23 cellular contexts compared by ENCODE assay signal in the genomic region with DNA sequence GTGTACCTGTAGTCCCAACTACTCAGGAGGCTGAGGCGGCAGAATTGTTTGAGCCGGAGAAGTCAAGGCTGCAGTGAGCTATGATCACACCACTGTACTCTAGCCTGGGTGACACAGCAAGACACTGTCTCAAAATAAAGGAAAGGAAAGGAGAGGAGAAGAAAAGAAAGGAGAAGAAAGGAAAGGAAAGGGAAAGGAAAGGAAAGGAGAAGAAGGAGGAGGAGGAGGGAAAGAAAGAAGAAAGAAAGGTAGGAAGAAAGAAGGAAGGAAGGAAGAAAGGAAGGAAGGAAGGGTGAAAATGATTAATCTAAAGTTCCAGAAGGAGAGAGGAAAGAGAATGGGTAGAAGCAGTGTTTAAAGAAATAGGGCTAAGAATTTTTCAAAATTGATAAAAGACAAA. TPM values are rescaled to one million over a fixed set of nuclear protein-coding genes. Genes with fewer than 3 reads are reported as not detected.
"Had no signal": no experiment of that assay in that cellular context is flagged by ENCODE, and none has a peak within 500 bp of the region (broad histone marks: within the 10 kb centered on the region; RNA-seq: fewer than 3 reads in every experiment).

No MANE protein-coding gene starts in this region.

- H3K27me3 ChIP-seq: colonic mucosa, suprapubic skin, uterus had no signal

- H3K36me3 ChIP-seq: adrenal gland, colonic mucosa, lower lobe of right lung, prostate gland, suprapubic skin, uterus had no signal

- H3K4me3 ChIP-seq: colonic mucosa, lower lobe of right lung, prostate gland had no signal

- H3K27ac ChIP-seq: adrenal gland, colonic mucosa, prostate gland, suprapubic skin, VCaP had no signal

- H3K36me3 Mint-ChIP-seq: activated CD8-positive, alpha-beta memory T cell treated with anti-CD3 and anti-CD28 coated beads, Interleukin-2, amount 10 ng/mL, durations not matched to agents 7 days and 5 days; activated naive CD8-positive, alpha-beta T cell; naive B cell had no signal

- ATAC-seq: activated CD8-positive, alpha-beta memory T cell treated with anti-CD3 and anti-CD28 coated beads, Interleukin-2, amount 10 ng/mL, durations not matched to agents 7 days and 5 days; activated CD8-positive, alpha-beta T cell treated with anti-CD3 and anti-CD28 coated beads for 36 hours; lower lobe of right lung; stimulated activated naive CD8-positive, alpha-beta T cell treated with anti-CD3 and anti-CD28 coated beads, Interleukin-15, Interleukin-2, amounts not matched to agents 100 U/mL and 50 U/mL, for 24 hours had no signal

- H3K9me3 Mint-ChIP-seq: activated CD4-positive, alpha-beta T cell treated with anti-CD3 and anti-CD28 coated beads, Interleukin-2, amount 10 ng/mL, durations not matched to agents 7 days and 5 days; activated CD8-positive, alpha-beta T cell treated with anti-CD3 and anti-CD28 coated beads for 36 hours; central memory CD8-positive, alpha-beta T cell; naive B cell; neural crest cell; T-helper 2 cell treated with Interferon-gamma antibody and Interleukin-4, amounts not matched to agents 5 μg/mL and 100 μg/mL, for 36 hours had no signal

- DNase-seq: activated CD4-positive, alpha-beta T cell treated with anti-CD3 and anti-CD28 coated beads, Interleukin-2, amount 10 ng/mL, durations not matched to agents 7 days and 5 days; activated CD4-positive, CD25-positive, alpha-beta regulatory T cell treated with anti-CD3 and anti-CD28 coated beads, Interleukin-2, amount 50 U/mL, for 72 hours; activated CD8-positive, alpha-beta memory T cell treated with anti-CD3 and anti-CD28 coated beads, Interleukin-2, amount 10 ng/mL, durations not matched to agents 7 days and 5 days; activated CD8-positive, alpha-beta T cell treated with anti-CD3 and anti-CD28 coated beads for 36 hours; activated gamma-delta T cell treated with Interleukin-2 at 50 U/mL for 16 hours; colonic mucosa; kidney; lower lobe of right lung; mesendoderm; naive B cell; occipital lobe; stimulated activated CD4-positive, alpha-beta T cell treated with anti-CD3 and anti-CD28 coated beads, Interleukin-4, amount 100 ng/mL, for 24 hours; stimulated activated naive CD8-positive, alpha-beta T cell treated with anti-CD3 and anti-CD28 coated beads, Interleukin-15, Interleukin-2, amounts not matched to agents 100 U/mL and 50 U/mL, for 24 hours; trophoblast cell; uterus had no signal

- H3K27me3 Mint-ChIP-seq: activated CD8-positive, alpha-beta T cell treated with anti-CD3 and anti-CD28 coated beads for 36 hours; activated naive CD8-positive, alpha-beta T cell; central memory CD8-positive, alpha-beta T cell; naive B cell had no signal

- H3K4me3 Mint-ChIP-seq: activated CD8-positive, alpha-beta memory T cell treated with anti-CD3 and anti-CD28 coated beads, Interleukin-2, amount 10 ng/mL, durations not matched to agents 7 days and 5 days; neural crest cell had no signal

- H3K27ac Mint-ChIP-seq: activated CD4-positive, alpha-beta T cell treated with anti-CD3 and anti-CD28 coated beads, Interleukin-2, amount 10 ng/mL, durations not matched to agents 7 days and 5 days; activated CD8-positive, alpha-beta memory T cell treated with anti-CD3 and anti-CD28 coated beads, Interleukin-2, amount 10 ng/mL, durations not matched to agents 7 days and 5 days; activated CD8-positive, alpha-beta T cell treated with anti-CD3 and anti-CD28 coated beads for 36 hours; activated naive CD8-positive, alpha-beta T cell; naive B cell; T-helper 2 cell treated with Interferon-gamma antibody and Interleukin-4, amounts not matched to agents 5 μg/mL and 100 μg/mL, for 36 hours had no signal

- H3K4me1 Mint-ChIP-seq: central memory CD8-positive, alpha-beta T cell had no signal

- H3K4me1 ChIP-seq: adrenal gland, colonic mucosa, lower lobe of right lung, prostate gland, uterus had no signal

- H3K9me3 ChIP-seq: adrenal gland, colonic mucosa, lower lobe of right lung, prostate gland, suprapubic skin, uterus had no signal

RNA-seq across cellular contexts. Expression of a gene that starts 12.2 kb away (rescaled TPM):
- total RNA-seq: activated CD8-positive, alpha-beta memory T cell treated with anti-CD3 and anti-CD28 coated beads, Interleukin-2, amount 10 ng/mL, durations not matched to agents 7 days and 5 days; activated CD8-positive, alpha-beta T cell treated with anti-CD3 and anti-CD28 coated beads for 36 hours; occipital lobe had no signal
